1 cellular context compared by ENCODE assay signal in genomic region chr2:143954208-143954607, GRCh38.
TF ChIP-seq lines count a peak whose summit lies in the region.

No MANE protein-coding gene starts in this region.

TF ChIP-seq in IMR-90, 13 proteins besides CTCF, POLR2A, EP300 and RAD21:
- TF ChIP-seq RCOR1 (IDR thresholded peaks at IDR 0.05; ENCODE audit: insufficient replicate concordance, low read length) (no peak), NFE2L2 (IDR thresholded peaks at IDR 0.05; ENCODE audit: low read depth, low read length) (no peak), MXI1 (IDR thresholded peaks at IDR 0.05; ENCODE audit: borderline replicate concordance, low read depth, low read length) (no peak), CEBPB (IDR thresholded peaks at IDR 0.05; ENCODE audit: low read depth, low read length) (no peak), MAZ (IDR thresholded peaks at IDR 0.05; ENCODE audit: borderline replicate concordance, low read depth, low read length) (no peak), RFX5 (IDR thresholded peaks at IDR 0.05; ENCODE audit: low read depth, low read length) (no peak)
TF ChIP-seq in IMR-90: peak in this region for 0.
